25 cellular contexts compared by ENCODE assay signal in genomic region chr4:44149242-44149641, GRCh38.
A peak's percentile ranks its signal among the peaks of the same experiment; 100 is the strongest.
DNase-seq lines count a peak whose midpoint lies in the region; ATAC-seq, FAIRE-seq and TF ChIP-seq lines count a peak whose summit lies in the region.
"Had no signal": no experiment of that assay in that cellular context is flagged by ENCODE, and none has a peak within 500 bp of the region (broad histone marks: within the 10 kb centered on the region; RNA-seq: fewer than 3 reads in every experiment).

No MANE protein-coding gene starts in this region.

- H4K20me1 ChIP-seq in PC-3 (ENCODE audit: low read length) (no peaks in the 10 kb centered on the region), astrocyte (ENCODE audit: insufficient read depth, low read length) (no peaks in the 10 kb centered on the region), hepatocyte (ENCODE audit: insufficient read depth, poor library complexity, severe bottlenecking) (no peaks in the 10 kb centered on the region)

- H3K27ac ChIP-seq in PC-3 (ENCODE audit: low read length) (peak overlapping the region; percentile 82; the same call in 1 of the 2 replicates), astrocyte (ENCODE audit: low read depth, low read length) (no peak overlapping the region), hepatocyte (peak overlapping the region; percentile 77)

- POLR2A ChIA-PET in PC-3 (lab: Charles Lee; ENCODE audit: unreplicated experiment) = no interaction called here

- H3K36me3 Mint-ChIP-seq in astrocyte (ENCODE audit: low read depth, unreplicated experiment) = no peaks in the 10 kb centered on the region
- H3K36me3 Mint-ChIP-seq: CD14-positive monocyte had no signal

- H3K9ac ChIP-seq in PC-3 (ENCODE audit: low read length) = no peak overlapping the region
- peak overlapping the region; percentile 33 for H3K9ac ChIP-seq in astrocyte (ENCODE audit: low read length)

- no peaks in the 10 kb centered on the region for H3K27me3 Mint-ChIP-seq in astrocyte (ENCODE audit: low read depth, unreplicated experiment)
- H3K27me3 Mint-ChIP-seq: CD8-positive, alpha-beta memory T cell had no signal

- H3K4me3 Mint-ChIP-seq in astrocyte (ENCODE audit: unreplicated experiment) = no peak overlapping the region
- H3K4me3 Mint-ChIP-seq: CD14-positive monocyte; CD8-positive, alpha-beta memory T cell had no signal

- H3K9me2 ChIP-seq in PC-3 (replicated peaks; ENCODE audit: low read length) (no peaks in the 10 kb centered on the region), hepatocyte (replicated peaks; ENCODE audit: insufficient read depth) (no peaks in the 10 kb centered on the region)

- H3K4me1 ChIP-seq in PC-3 (ENCODE audit: insufficient read depth, low read length) = peaks cover 50% of the 10 kb centered on the region
- peaks cover 15% of the 10 kb centered on the region for H3K4me1 ChIP-seq in astrocyte (ENCODE audit: insufficient read depth, low read length)
- H3K4me1 ChIP-seq in hepatocyte (ENCODE audit: insufficient read depth) = no peaks in the 10 kb centered on the region
- H3K4me1 ChIP-seq: BE2C had no signal

- CTCF ChIA-PET in PC-3 (lab: Charles Lee) = no interaction called here

- no TSS peak for BruUV-seq in PC-3 (replicated peaks; lab: Mats Ljungman, UMichigan)

- H3K79me2 ChIP-seq in PC-3 (ENCODE audit: low read length) = no peaks in the 10 kb centered on the region
- H3K79me2 ChIP-seq in astrocyte (ENCODE audit: insufficient read depth, low read length) = no peaks in the 10 kb centered on the region
- no peaks in the 10 kb centered on the region for H3K79me2 ChIP-seq in hepatocyte

- H3K36me3 ChIP-seq in PC-3 (ENCODE audit: low read depth, low read length) (no peaks in the 10 kb centered on the region), astrocyte (ENCODE audit: insufficient read depth, low read length) (no peaks in the 10 kb centered on the region), hepatocyte (replicated peaks; ENCODE audit: insufficient read depth, low read depth) (no peaks in the 10 kb centered on the region)
- H3K36me3 ChIP-seq: BE2C had no signal

- no peak for FAIRE-seq in astrocyte (lab: Jason Lieb, UNC)
- FAIRE-seq: GM19239, HTR-8/SVneo had no signal

- H3K27me3 ChIP-seq in PC-3 (ENCODE audit: low read length) (no peaks in the 10 kb centered on the region), astrocyte (ENCODE audit: insufficient read depth, low read length) (no peaks in the 10 kb centered on the region), hepatocyte (no peaks in the 10 kb centered on the region)
- H3K27me3 ChIP-seq: BE2C had no signal

- H3K27ac Mint-ChIP-seq in astrocyte (ENCODE audit: unreplicated experiment) = no peak overlapping the region

- H3K4me3 ChIP-seq in PC-3 (ENCODE audit: low read length) = 0 out of 2 replicates have a peak overlapping the region, but pooled peaks have one; percentile 32
- no peak overlapping the region for H3K4me3 ChIP-seq in astrocyte (ENCODE audit: insufficient read depth, low read depth, low read length)
- H3K4me3 ChIP-seq in hepatocyte = no peak overlapping the region

- 89% methylated on average over 3 of the region's 3 CpGs for WGBS in hepatocyte (ENCODE audit: low lambda C conversion rate, missing lambda C conversion rate)

- H2AFZ ChIP-seq in PC-3 (ENCODE audit: low read length) (no peak overlapping the region), astrocyte (ENCODE audit: low read depth, low read length) (no peak overlapping the region), hepatocyte (no peak overlapping the region)

- H3K4me2 ChIP-seq in PC-3 (ENCODE audit: low read length) (peak overlapping the region; percentile 78; the same call in 1 of the 2 replicates), astrocyte (ENCODE audit: low read length) (peak overlapping the region; percentile 71), hepatocyte (no peak overlapping the region)

- H3K9me3 ChIP-seq in PC-3 (ENCODE audit: low read length) = no peaks in the 10 kb centered on the region
- no peaks in the 10 kb centered on the region for H3K9me3 ChIP-seq in astrocyte (ENCODE audit: insufficient read depth, low read depth, low read length)
- no peaks in the 10 kb centered on the region for H3K9me3 ChIP-seq in hepatocyte (ENCODE audit: low read depth)
- H3K9me3 ChIP-seq: BE2C had no signal

- H3F3A ChIP-seq in PC-3 (ENCODE audit: low read length, unreplicated experiment) = peaks cover 13% of the 10 kb centered on the region

- DNase-seq in PC-3 (no peak), astrocyte (ENCODE audit: low read depth) (no peak), hepatocyte (ENCODE audit: low spot score) (no peak), NCI-H1930 (lab: John Stamatoyannopoulos, UW) (no peak)
- DNase-seq in activated naive CD4-positive, alpha-beta T cell (lab: John Stamatoyannopoulos, UW) = no peak
- DNase-seq: BE2C; Calu3; CD8-positive, alpha-beta memory T cell; DMS79 treated with DMSO at 0.1 percent for 48 hours; GF-D8; KBM-7; MV-4-11; NCI-H1105; NCI-H146; NCI-H2029; NCI-H446; NCI-H524 treated with DMSO at 0.1 percent for 48 hours; RPMI8226; SHP77 had no signal

- no peaks in the 10 kb centered on the region for H3K9me3 Mint-ChIP-seq in astrocyte (ENCODE audit: unreplicated experiment)

- intact Hi-C loops in PC-3 (cut with micrococcal nuclease) = no loop called here

- H3K4me1 Mint-ChIP-seq in astrocyte (ENCODE audit: low read depth, unreplicated experiment) = peaks cover 16% of the 10 kb centered on the region
- H3K4me1 Mint-ChIP-seq: CD14-positive monocyte; CD8-positive, alpha-beta memory T cell had no signal

- no peak for TF ChIP-seq CTCF in PC-3 (conservative IDR thresholded peaks at IDR 0.05; ENCODE audit: low read depth, low read length)
- TF ChIP-seq CTCF in astrocyte (IDR thresholded peaks at IDR 0.05; ENCODE audit: insufficient read depth, low read depth, low read length) = no peak
- no peak for TF ChIP-seq CTCF in hepatocyte (IDR thresholded peaks at IDR 0.05; ENCODE audit: poor library complexity)

- ATAC-seq in PC-3 (no peak), HG02870 (IDR thresholded peaks at IDR 0.05; ENCODE audit: unreplicated experiment) (no peak), GM19467 (IDR thresholded peaks at IDR 0.05; ENCODE audit: unreplicated experiment) (no peak)
- ATAC-seq: HCT116 had no signal
